ENCODE assay signal across 34 cellular contexts in genomic region chr3:87495946-87496345, GRCh38.
"Had no signal": no experiment of that assay in that cellular context is flagged by ENCODE, and none has a peak within 500 bp of the region (broad histone marks: within the 10 kb centered on the region; RNA-seq: fewer than 3 reads in every experiment).

No MANE protein-coding gene starts in this region.

- H3K36me3 ChIP-seq: adrenal gland, brain microvascular endothelial cell, breast epithelium had no signal

- H3K27me3 ChIP-seq: adrenal gland, body of pancreas, brain microvascular endothelial cell, breast epithelium had no signal

- H3K9me3 ChIP-seq: adrenal gland, body of pancreas, breast epithelium had no signal

- DNase-seq: activated B cell treated with CpG ODN at 0.5 μM for 24 hours; activated CD4-positive, alpha-beta memory T cell treated with anti-CD3 and anti-CD28 coated beads for 36 hours; activated CD4-positive, alpha-beta T cell treated with anti-CD3 and anti-CD28 coated beads for 4 hours; activated CD4-positive, alpha-beta T cell treated with anti-CD3 and anti-CD28 coated beads, Interleukin-2, amount 10 ng/mL, durations not matched to agents 24 days and 14 days; activated CD4-positive, alpha-beta T cell treated with anti-CD3 and anti-CD28 coated beads, Interleukin-2, amount 50 U/mL, for 1 hour; activated CD4-positive, alpha-beta T cell treated with anti-CD3 and anti-CD28 coated beads, Interleukin-2, amount 50 U/mL, for 4 hours; activated CD4-positive, CD25-positive, alpha-beta regulatory T cell treated with anti-CD3 and anti-CD28 coated beads, Interleukin-2, amount 50 U/mL, for 72 hours; activated CD8-positive, alpha-beta memory T cell treated with anti-CD3 and anti-CD28 coated beads, Interleukin-2, amount 50 U/mL, for 4 hours; activated CD8-positive, alpha-beta T cell treated with anti-CD3 and anti-CD28 coated beads for 36 hours; activated effector memory CD4-positive, alpha-beta T cell treated with anti-CD3 and anti-CD28 coated beads, Interleukin-2, amount 50 U/mL, for 16 hours; activated gamma-delta T cell treated with Interleukin-2 at 50 U/mL for 16 hours; activated naive CD4-positive, alpha-beta T cell; activated naive CD4-positive, alpha-beta T cell treated with anti-CD3 and anti-CD28 coated beads for 36 hours; activated naive CD4-positive, alpha-beta T cell treated with anti-CD3 and anti-CD28 coated beads, Interleukin-2, amount 50 U/mL, for 16 hours; activated naive CD8-positive, alpha-beta T cell treated with anti-CD3 and anti-CD28 coated beads for 36 hours; activated T-cell treated with anti-CD3 and anti-CD28 coated beads for 4 hours; activated T-cell treated with anti-CD3 and anti-CD28 coated beads, Interleukin-2, amount 50 U/mL, for 1 hour; activated T-cell treated with anti-CD3 and anti-CD28 coated beads, Interleukin-2, amount 50 U/mL, for 4 hours; activated T-cell treated with anti-CD3 and anti-CD28 coated beads, Interleukin-2, amount 50 U/mL, for 72 hours; adrenal gland; amniotic stem cell; aorta; body of pancreas; brain microvascular endothelial cell; central memory CD4-positive, alpha-beta T cell; T-helper 1 cell; T-helper 2 cell; T-helper 9 cell had no signal

- H3K27ac ChIP-seq: adrenal gland, body of pancreas, brain microvascular endothelial cell, breast epithelium, VCaP had no signal

- FAIRE-seq: astrocyte, TTC549 had no signal

- H3K4me3 ChIP-seq: adrenal gland, body of pancreas, breast epithelium had no signal

- H3K4me1 ChIP-seq: adrenal gland, body of pancreas, breast epithelium had no signal

- ATAC-seq: activated CD8-positive, alpha-beta T cell treated with anti-CD3 and anti-CD28 coated beads for 36 hours; activated naive CD4-positive, alpha-beta T cell treated with anti-CD3 and anti-CD28 coated beads, Interleukin-2, amount 50 U/mL, for 72 hours; activated T-cell treated with anti-CD3 and anti-CD28 coated beads, Interleukin-2, amount 50 U/mL, for 4 hours; activated T-cell treated with anti-CD3 and anti-CD28 coated beads, Interleukin-2, amount 50 U/mL, for 72 hours; activated T-helper 17 cell treated with anti-CD3 and anti-CD28 coated beads, Interleukin-2, amount 50 U/mL, for 72 hours; body of pancreas had no signal
